In the genomic region with DNA sequence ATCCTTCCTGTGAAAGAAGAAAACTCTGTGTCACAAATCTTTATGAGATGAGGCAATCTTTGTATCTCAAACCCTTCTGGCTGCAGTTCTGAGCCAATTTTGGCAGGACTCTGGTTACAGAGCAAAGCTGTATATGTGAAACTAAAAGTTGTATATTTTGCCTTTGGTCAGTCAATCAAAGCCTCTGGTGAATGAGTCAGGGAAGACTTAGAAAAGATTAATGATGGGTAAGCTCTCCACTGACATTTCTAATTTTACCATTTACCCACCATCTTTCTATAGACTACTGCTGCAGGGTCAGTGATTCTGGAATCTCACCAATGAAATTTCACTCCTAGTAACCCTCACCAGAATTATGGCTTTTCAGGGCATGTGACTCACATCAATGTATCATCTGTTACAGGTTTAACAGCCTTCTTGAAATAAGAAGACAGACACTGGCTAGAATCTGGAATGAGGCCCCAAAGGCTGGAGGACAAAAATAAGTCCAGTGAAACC, we compare ENCODE assay signal across 11 cellular contexts. TPM values are rescaled to one million over a fixed set of nuclear protein-coding genes. Genes with fewer than 3 reads are reported as not detected.
A peak's percentile ranks its signal among the peaks of the same experiment; 100 is the strongest.
DNase-seq lines count a peak whose midpoint lies in the region; ATAC-seq and TF ChIP-seq lines count a peak whose summit lies in the region.
"Had no signal": no experiment of that assay in that cellular context is flagged by ENCODE, and none has a peak within 500 bp of the region (broad histone marks: within the 10 kb centered on the region; RNA-seq: fewer than 3 reads in every experiment).

No MANE protein-coding gene starts in this region.

- no peak overlapping the region for H2BK15ac ChIP-seq in IMR-90 (ENCODE audit: low read depth, low read length)

- H2AK5ac ChIP-seq in IMR-90 (ENCODE audit: low read depth, low read length), result no peak overlapping the region

- no peaks in the 10 kb centered on the region for H3K9me3 Mint-ChIP-seq in CD14-positive monocyte

- no peak overlapping the region for H2BK20ac ChIP-seq in IMR-90 (ENCODE audit: low read depth, low read length)

- POLR2A ChIA-PET in IMR-90 (lab: Charles Lee; ENCODE audit: unreplicated experiment), result no interaction called here

- no peak for TF ChIP-seq RAD21 in IMR-90 (IDR thresholded peaks at IDR 0.05; ENCODE audit: low read length)

- DNase-seq in IMR-90 (peak; percentile 83), ascending aorta (ENCODE audit: low spot score in 2 of 2) (no peak), thoracic aorta (ENCODE audit: low spot score) (no peak), CD14-positive monocyte (ENCODE audit: low spot score) (no peak), GF-D8 (lab: John Stamatoyannopoulos, UW) (no peak)
- DNase-seq: activated CD8-positive, alpha-beta memory T cell treated with anti-CD3 and anti-CD28 coated beads, Interleukin-2, amount 50 U/mL, for 48 hours; NCI-H2029 treated with DMSO at 0.1 percent for 48 hours; PC-9; right lobe of liver had no signal

- in situ Hi-C loops in IMR-90 (cut with MboI; ENCODE audit: low sequenced_read_pairs), result no loop called here

- no peak overlapping the region for H2AK9ac ChIP-seq in IMR-90 (replicated peaks; ENCODE audit: low read depth, low read length, poor library complexity)

- H4K8ac ChIP-seq in IMR-90 (ENCODE audit: low read depth in 2 of 2, low read length in 2 of 2), result no peak overlapping the region

- no peak overlapping the region for H3K27ac Mint-ChIP-seq in CD14-positive monocyte

- H3K79me1 ChIP-seq in IMR-90 (ENCODE audit: low read depth in 1 of 2, low read length in 2 of 2), result peaks cover 0 to 14% of the 10 kb centered on the region in 2 experiments; a peak in 3 of 4 replicates

- H2BK120ac ChIP-seq in IMR-90 (ENCODE audit: low read depth, low read length), result no peak overlapping the region

- H3K27me3 Mint-ChIP-seq in CD14-positive monocyte (ENCODE audit: low read depth in 3 of 3), result no peaks in the 10 kb centered on the region

- dilution Hi-C loops in IMR-90 (cut with HindIII; ENCODE audit: low sequenced_read_pairs, unreplicated experiment), result no loop called here

- H4K5ac ChIP-seq in IMR-90 (ENCODE audit: low read depth, low read length), result no peak overlapping the region

- H4K20me1 ChIP-seq in IMR-90 (ENCODE audit: insufficient read depth, low read length), result peaks cover 11% of the 10 kb centered on the region; the same call in 1 of the 2 replicates

- intact Hi-C loops in IMR-90 (cut with micrococcal nuclease), result no loop called here
- intact Hi-C loops in ascending aorta (cut with DNase I), result loop anchor here (2.0 kb wide), 2 partner anchors 25 to 79 kb away; no protein-coding TSS in a partner anchor
- intact Hi-C loops in CD14-positive monocyte (cut with micrococcal nuclease), result loop anchor here in 1 of 2 donors (5.0 kb wide), 1 partner anchor 330 kb away; no protein-coding TSS in a partner anchor

- H3K4ac ChIP-seq in IMR-90 (ENCODE audit: low read depth, low read length), result no peak overlapping the region

- no peak for TF ChIP-seq EP300 in gastroesophageal sphincter (IDR thresholded peaks at IDR 0.05)

- no peak overlapping the region for H3K27ac ChIP-seq in IMR-90 (ENCODE audit: insufficient read depth, low read length)
- peak overlapping the region; percentile 77 to 78 for H3K27ac ChIP-seq in ascending aorta
- peak overlapping the region in 2 of 4 donors; percentile 34 to 53 for H3K27ac ChIP-seq in gastroesophageal sphincter
- H3K27ac ChIP-seq in thoracic aorta, result peak overlapping the region; percentile 35 to 69
- H3K27ac ChIP-seq: PC-9, right lobe of liver had no signal

- H3K18ac ChIP-seq in IMR-90 (ENCODE audit: low read depth, low read length), result no peak overlapping the region

- H3K4me3 ChIP-seq in IMR-90 (ENCODE audit: insufficient read depth, low read depth, low read length) (no peak overlapping the region), ascending aorta (no peak overlapping the region), gastroesophageal sphincter (no peak overlapping the region), thoracic aorta (no peak overlapping the region)
- H3K4me3 ChIP-seq: PC-9, right lobe of liver had no signal

- TF ChIP-seq POLR2A in IMR-90 (IDR thresholded peaks at IDR 0.05; ENCODE audit: low read depth, low read length), result no peak
- no peak for TF ChIP-seq POLR2A in gastroesophageal sphincter (IDR thresholded peaks at IDR 0.05)

- 0 out of 2 replicates have a peak, but pooled peaks cover 2% of the 10 kb centered on the region for H3K36me3 ChIP-seq in IMR-90 (ENCODE audit: control insufficient read depth, insufficient read depth, low read length)
- no peaks in the 10 kb centered on the region for H3K36me3 ChIP-seq in ascending aorta
- peaks cover 0 to under 1% of the 10 kb centered on the region in 2 donors for H3K36me3 ChIP-seq in gastroesophageal sphincter
- H3K36me3 ChIP-seq in thoracic aorta, result no peaks in the 10 kb centered on the region
- H3K36me3 ChIP-seq: right lobe of liver had no signal

- H4K91ac ChIP-seq in IMR-90 (ENCODE audit: insufficient read depth, low read depth, low read length), result no peak overlapping the region

- H2BK5ac ChIP-seq in IMR-90 (ENCODE audit: low read depth, low read length, poor library complexity, severe bottlenecking), result no peak overlapping the region

- H3K27me3 ChIP-seq in IMR-90 (ENCODE audit: control insufficient read depth, insufficient read depth, low read length), result no peaks in the 10 kb centered on the region
- no peaks in the 10 kb centered on the region for H3K27me3 ChIP-seq in ascending aorta
- no peaks in the 10 kb centered on the region for H3K27me3 ChIP-seq in gastroesophageal sphincter
- H3K27me3 ChIP-seq in thoracic aorta (replicated peaks; ENCODE audit: insufficient read depth), result no peaks in the 10 kb centered on the region
- H3K27me3 ChIP-seq: right lobe of liver had no signal

- peaks cover 43 to 45% of the 10 kb centered on the region in 2 donors for H3K36me3 Mint-ChIP-seq in CD14-positive monocyte

- CTCF ChIA-PET in IMR-90 (lab: Yijun Ruan, JAX), result no interaction called here

- no peak overlapping the region for H3K56ac ChIP-seq in IMR-90 (ENCODE audit: extremely low read depth, insufficient read depth, low read length)

- peaks cover 11% of the 10 kb centered on the region for H3K4me1 ChIP-seq in IMR-90 (ENCODE audit: control insufficient read depth, insufficient read depth, low read length)
- peaks cover 0 to 20% of the 10 kb centered on the region in 2 donors for H3K4me1 ChIP-seq in ascending aorta
- peaks cover 0 to 51% (median 14%) of the 10 kb centered on the region in 3 donors for H3K4me1 ChIP-seq in gastroesophageal sphincter
- peaks cover 10 to 54% of the 10 kb centered on the region in 2 donors for H3K4me1 ChIP-seq in thoracic aorta (ENCODE audit: control insufficient read depth in 1 of 2, low read depth in 2 of 2)

- no peak overlapping the region for H3K14ac ChIP-seq in IMR-90 (replicated peaks; ENCODE audit: low read depth, low read length)

- no peak overlapping the region for H2AFZ ChIP-seq in IMR-90 (replicated peaks; ENCODE audit: low read length, poor library complexity)
- H2AFZ ChIP-seq: PC-9 had no signal

- no peak overlapping the region for H3K9ac ChIP-seq in IMR-90 (ENCODE audit: low read depth, low read length)

- no peak overlapping the region for H3K23ac ChIP-seq in IMR-90 (ENCODE audit: low read depth, low read length)

- H3K9me3 ChIP-seq in IMR-90 (ENCODE audit: control insufficient read depth, insufficient read depth, low read length), result no peaks in the 10 kb centered on the region
- no peaks in the 10 kb centered on the region for H3K9me3 ChIP-seq in ascending aorta
- H3K9me3 ChIP-seq in gastroesophageal sphincter, result no peaks in the 10 kb centered on the region
- H3K9me3 ChIP-seq in thoracic aorta, result no peaks in the 10 kb centered on the region
- H3K9me3 ChIP-seq: right lobe of liver had no signal

- peaks cover 14% of the 10 kb centered on the region for H3K9me1 ChIP-seq in IMR-90 (ENCODE audit: insufficient read depth, low read length)

- H3K4me3 Mint-ChIP-seq in CD14-positive monocyte, result no peak overlapping the region

- TF ChIP-seq CTCF in IMR-90 (conservative IDR thresholded peaks at IDR 0.05; ENCODE audit: low read depth, low read length), result no peak
- TF ChIP-seq CTCF in ascending aorta (IDR thresholded peaks at IDR 0.05), result no peak
- TF ChIP-seq CTCF in gastroesophageal sphincter (IDR thresholded peaks at IDR 0.05), result no peak
- TF ChIP-seq CTCF in thoracic aorta (IDR thresholded peaks at IDR 0.05), result no peak
- no peak for TF ChIP-seq CTCF in CD14-positive monocyte (IDR thresholded peaks at IDR 0.05)

- BruUV-seq in IMR-90 (replicated peaks; lab: Mats Ljungman, UMichigan), result no TSS peak

- ATAC-seq in IMR-90 (ENCODE audit: low read depth) (peak; percentile 60), gastroesophageal sphincter (peak; percentile 69), thoracic aorta (ENCODE audit: insufficient number of reproducible peaks, low FRiP score, low read depth) (peak; percentile 38), HG03571 (IDR thresholded peaks at IDR 0.05; ENCODE audit: unreplicated experiment) (no peak)

- no peak overlapping the region for H3K4me2 ChIP-seq in IMR-90 (ENCODE audit: low read depth, low read length)
- H3K4me2 ChIP-seq: PC-9 had no signal

- H3K4me1 Mint-ChIP-seq in CD14-positive monocyte, result peaks cover 37% of the 10 kb centered on the region

TF ChIP-seq in IMR-90, 13 proteins besides CTCF, POLR2A, EP300 and RAD21 (continues in another document):
- TF ChIP-seq, protein P1, sequence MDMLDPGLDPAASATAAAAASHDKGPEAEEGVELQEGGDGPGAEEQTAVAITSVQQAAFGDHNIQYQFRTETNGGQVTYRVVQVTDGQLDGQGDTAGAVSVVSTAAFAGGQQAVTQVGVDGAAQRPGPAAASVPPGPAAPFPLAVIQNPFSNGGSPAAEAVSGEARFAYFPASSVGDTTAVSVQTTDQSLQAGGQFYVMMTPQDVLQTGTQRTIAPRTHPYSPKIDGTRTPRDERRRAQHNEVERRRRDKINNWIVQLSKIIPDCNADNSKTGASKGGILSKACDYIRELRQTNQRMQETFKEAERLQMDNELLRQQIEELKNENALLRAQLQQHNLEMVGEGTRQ (IDR thresholded peaks at IDR 0.05; ENCODE audit: low read depth, low read length), result 0 out of 2 replicates have a peak, but pooled peaks have one; percentile 6
- TF ChIP-seq BHLHE40 (IDR thresholded peaks at IDR 0.05; ENCODE audit: low read depth, low read length), result no peak

RNA-seq across cellular contexts. Expression of a gene that starts 43.3 kb away (rescaled TPM):
- total RNA-seq in IMR-90 (2012; rRNA removed) (2.2 and 2.7 TPM in 2 replicates), ascending aorta (34.0 TPM), gastroesophageal sphincter (10 to 100 TPM in 2 of 4 donors, 1 to 10 TPM in 2; 7.1 to 14.5 (median 10.6) TPM), thoracic aorta (10 to 100 TPM; 38.8 to 44.1 TPM)
- polyA plus RNA-seq in IMR-90 (2012; rRNA removed) (10.4 and 11.3 TPM in 2 replicates), CD14-positive monocyte (under 1 TPM; 0.42 to 0.63 TPM)
- 6.7 and 7.5 TPM in 2 replicates for polyA plus RNA-seq in IMR-90 (2012; cell fraction: cytosol; rRNA removed)
- polyA plus RNA-seq in IMR-90 (2012; cell fraction: nucleus; rRNA removed; ENCODE audit: low replicate concordance), result 34.8 and 58.2 TPM in 2 replicates

RNA-seq across cellular contexts. Expression of a gene that starts 43.6 kb away (rescaled TPM):
- total RNA-seq in IMR-90 (2012; rRNA removed), result 12.2 and 12.5 TPM in 2 replicates
- polyA plus RNA-seq in IMR-90 (2012; rRNA removed), result 12.2 TPM in 2 replicates
- 7.1 and 14.7 TPM in 2 replicates for polyA plus RNA-seq in IMR-90 (2012; cell fraction: cytosol; rRNA removed)
- 7.7 and 13.5 TPM in 2 replicates for polyA plus RNA-seq in IMR-90 (2012; cell fraction: nucleus; rRNA removed; ENCODE audit: low replicate concordance)
- total RNA-seq in ascending aorta, result 30.7 TPM
- total RNA-seq in gastroesophageal sphincter, result 10 to 100 TPM in 2 of 4 donors, 1 to 10 TPM in 2; 5.7 to 18.6 (median 9.9) TPM
- total RNA-seq in thoracic aorta, result 10 to 100 TPM in 1 of 2 donors, 1 to 10 TPM in 1; 9.1 to 13.7 TPM
- polyA plus RNA-seq in CD14-positive monocyte, result 1 to 10 TPM; 3.2 to 5.2 TPM
